ENCODE assay signal across 7 cellular contexts in genomic region chrX:147912093-147912801, GRCh38.
DNase-seq lines count a peak whose midpoint lies in the region; ATAC-seq and TF ChIP-seq lines count a peak whose summit lies in the region.

No MANE protein-coding gene starts in this region.

- H3K27me3 Mint-ChIP-seq in central memory CD8-positive, alpha-beta T cell, result no peaks in the 10 kb centered on the region

- peak overlapping the region; percentile 93 for H3K4me3 Mint-ChIP-seq in central memory CD8-positive, alpha-beta T cell

- CTCF ChIA-PET in GM10248 (lab: Yijun Ruan, JAX), result no interaction called here

- H3K36me3 Mint-ChIP-seq in central memory CD8-positive, alpha-beta T cell (ENCODE audit: insufficient read depth), result peaks cover 16% of the 10 kb centered on the region

- peaks cover 24% of the 10 kb centered on the region for H3K4me1 Mint-ChIP-seq in central memory CD8-positive, alpha-beta T cell

- H3K27ac Mint-ChIP-seq in central memory CD8-positive, alpha-beta T cell (ENCODE audit: low read depth), result peak overlapping the region; percentile 91

- H3K9me3 Mint-ChIP-seq in central memory CD8-positive, alpha-beta T cell, result no peaks in the 10 kb centered on the region

- no peak for TF ChIP-seq CTCF in GM10248 (IDR thresholded peaks at IDR 0.05; ENCODE audit: control extremely low read depth, extremely low read depth, low read depth, missing control alignments)

- POLR2A ChIA-PET in GM10248 (lab: Yijun Ruan, JAX), result no interaction called here

- peak; percentile 46 for ATAC-seq in GM21717 (IDR thresholded peaks at IDR 0.05; ENCODE audit: unreplicated experiment)
- ATAC-seq in central memory CD8-positive, alpha-beta T cell (replicated peaks; ENCODE audit: extremely low read depth, poor library complexity, severe bottlenecking), result peak; percentile 33

- DNase-seq in GM10248 (ENCODE audit: extremely low spot score) (peak; percentile 15), KBM-7 (peak; percentile 67), T1000 (lab: John Stamatoyannopoulos, UW) (peak; percentile 7), islet precursor cell (peak; percentile 63)
- DNase-seq in central memory CD8-positive, alpha-beta T cell (ENCODE audit: low spot score in 2 of 2), result peak; percentile 24 to 37
- DNase-seq in stimulated activated CD4-positive, alpha-beta T cell treated with anti-CD3 and anti-CD28 coated beads, Interleukin-12 subunit alpha, Interleukin-12 subunit beta, amount 100 ng/mL, for 4 hours, result peak; percentile 14

- in situ Hi-C loops in KBM-7 (cut with MboI; ENCODE audit: low pct_unique_long_range_greater_than_20kb, low sequenced_read_pairs), result no loop called here

Comparison
In these comparisons a context has a peak if more than half of its experiments do, and no peak if none do; other contexts are left out.
1. Peak in every context shown above with its lines: DNase-seq and ATAC-seq.
2. DNase-seq: peak in every context shown above with its lines; median percentile 67 in KBM-7; 63 in islet precursor cell; 30 in central memory CD8-positive, alpha-beta T cell; 15 in GM10248; 14 in stimulated activated CD4-positive, alpha-beta T cell treated with anti-CD3 and anti-CD28 coated beads, Interleukin-12 subunit alpha, Interleukin-12 subunit beta, amount 100 ng/mL, for 4 hours; 7 in T1000.